In the genomic region with DNA sequence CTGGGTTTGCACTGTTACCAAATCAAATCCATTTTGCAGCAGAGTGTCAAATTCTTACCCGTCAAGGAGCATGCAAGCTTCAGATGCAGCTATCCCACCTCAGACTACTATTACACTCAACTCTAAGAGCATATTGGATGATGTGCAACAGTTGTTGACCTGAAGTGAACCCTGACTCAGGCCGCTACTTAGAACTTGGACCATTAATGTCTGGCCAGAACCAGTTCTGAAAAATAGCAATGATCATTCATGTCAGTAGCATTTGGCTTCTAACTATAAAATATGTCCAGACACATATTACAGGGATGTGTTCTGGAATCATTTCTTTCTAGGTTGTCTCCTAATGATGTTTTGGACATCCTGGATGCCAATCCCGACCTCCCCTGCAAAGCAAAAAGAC, we compare ENCODE assay signal across 16 cellular contexts.
DNase-seq lines count a peak whose midpoint lies in the region; ATAC-seq and TF ChIP-seq lines count a peak whose summit lies in the region.
"Had no signal": no experiment of that assay in that cellular context is flagged by ENCODE, and none has a peak within 500 bp of the region (broad histone marks: within the 10 kb centered on the region; RNA-seq: fewer than 3 reads in every experiment).

No MANE protein-coding gene starts in this region.

- no peak overlapping the region for H3K4me3 Mint-ChIP-seq in nephron progenitor cell
- H3K4me3 Mint-ChIP-seq: GM23338 had no signal

- H3K4me1 Mint-ChIP-seq in nephron progenitor cell = peaks cover 17% of the 10 kb centered on the region

- no peak overlapping the region for H3K4me3 ChIP-seq in GM23248
- no peak overlapping the region for H3K4me3 ChIP-seq in fibroblast of mammary gland (ENCODE audit: control insufficient read depth, low read depth, low read length)
- no peak overlapping the region for H3K4me3 ChIP-seq in skeletal muscle tissue (ENCODE audit: low read length in 3 of 3)
- H3K4me3 ChIP-seq: A549, GM23338 had no signal

- in situ Hi-C loops in GM23248 (cut with MboI) = no loop called here

- no peak for TF ChIP-seq CTCF in fibroblast of mammary gland (conservative IDR thresholded peaks at IDR 0.05; ENCODE audit: control insufficient read depth, insufficient read depth, low read depth, low read length)
- no peak for TF ChIP-seq CTCF in nephron progenitor cell (IDR thresholded peaks at IDR 0.05)

- H3K4me1 ChIP-seq in GM23248 (ENCODE audit: insufficient read depth) = peaks cover 9% of the 10 kb centered on the region
- peaks cover 8 to 20% (median 11%) of the 10 kb centered on the region in 3 donors for H3K4me1 ChIP-seq in skeletal muscle tissue (ENCODE audit: control insufficient read depth in 3 of 3, insufficient read depth in 3 of 3, low read length in 3 of 3)

- no peaks in the 10 kb centered on the region for H3K79me2 ChIP-seq in GM23248 (ENCODE audit: insufficient read depth)

- no peak overlapping the region for H3K4me2 ChIP-seq in GM23248 (ENCODE audit: unreplicated experiment)
- H3K4me2 ChIP-seq: A549, GM23338 had no signal

- no peaks in the 10 kb centered on the region for H3K27me3 ChIP-seq in GM23248 (replicated peaks; ENCODE audit: insufficient read depth)
- no peaks in the 10 kb centered on the region for H3K27me3 ChIP-seq in skeletal muscle tissue (ENCODE audit: control insufficient read depth in 3 of 3, insufficient read depth in 3 of 3, low read length in 3 of 3)

- peaks cover 4% of the 10 kb centered on the region for H3K9me3 Mint-ChIP-seq in nephron progenitor cell
- H3K9me3 Mint-ChIP-seq: GM23338 had no signal

- DNase-seq in GM23248 = peak; percentile 43
- peak; percentile 66 for DNase-seq in fibroblast of mammary gland (ENCODE audit: low read depth)
- DNase-seq in left lobe of liver (ENCODE audit: low spot score) = no peak
- no peak for DNase-seq in nephron progenitor cell
- no peak for DNase-seq in NCI-H146 (lab: John Stamatoyannopoulos, UW)
- no peak for DNase-seq in Kasumi-1 (lab: John Stamatoyannopoulos, UW)
- DNase-seq: DND-41, NCI-H2227 treated with DMSO at 0.1 percent for 48 hours, NCI-H524 treated with DMSO at 0.1 percent for 48 hours had no signal

- H3K36me3 ChIP-seq in GM23248 (ENCODE audit: low read depth) = no peaks in the 10 kb centered on the region
- no peaks in the 10 kb centered on the region for H3K36me3 ChIP-seq in skeletal muscle tissue (ENCODE audit: control insufficient read depth in 3 of 3, insufficient read depth in 3 of 3, low read length in 3 of 3)

- H3K9me2 ChIP-seq in GM23248 (ENCODE audit: insufficient read depth) = no peaks in the 10 kb centered on the region

- peaks cover 94% of the 10 kb centered on the region for H3K27me3 Mint-ChIP-seq in nephron progenitor cell (ENCODE audit: low read depth, poor library complexity)

- peak; percentile 25 for ATAC-seq in left lobe of liver
- ATAC-seq in GM21576 (IDR thresholded peaks at IDR 0.05; ENCODE audit: unreplicated experiment) = no peak
- ATAC-seq: A549, GM23338, HCT116, Panc1 had no signal

- no peak overlapping the region for H3K27ac Mint-ChIP-seq in nephron progenitor cell
- H3K27ac Mint-ChIP-seq: GM23338 had no signal

- no peaks in the 10 kb centered on the region for H3K36me3 Mint-ChIP-seq in nephron progenitor cell (ENCODE audit: low read depth)

- 37 to 42% methylated on average over 3 of the region's 3 CpGs for WGBS in GM23248 (ENCODE audit: low coverage in 1 of 2, low lambda C conversion rate in 2 of 2, missing lambda C conversion rate in 2 of 2), 2 experiments

- no peaks in the 10 kb centered on the region for H4K20me1 ChIP-seq in GM23248 (ENCODE audit: insufficient read depth)

- H3K9me3 ChIP-seq in GM23248 (ENCODE audit: low read depth) (no peaks in the 10 kb centered on the region), skeletal muscle tissue (ENCODE audit: control insufficient read depth in 3 of 3, low read length in 3 of 3) (no peaks in the 10 kb centered on the region)

- H3K27ac ChIP-seq in GM23248 (no peak overlapping the region), skeletal muscle tissue (ENCODE audit: low read depth, low read length) (peak overlapping the region; percentile 32)
- H3K27ac ChIP-seq: A549, C4-2B had no signal

- H2AFZ ChIP-seq in GM23248 = no peak overlapping the region
- H2AFZ ChIP-seq: GM23338 had no signal

- H3K9ac ChIP-seq in GM23248 = no peak overlapping the region
- H3K9ac ChIP-seq in skeletal muscle tissue (ENCODE audit: low read depth in 1 of 3, low read length in 3 of 3) = no peak overlapping the region

- H3F3A ChIP-seq in GM23248 (ENCODE audit: insufficient read depth) = no peaks in the 10 kb centered on the region

Comparison
In these comparisons a context has a peak if more than half of its experiments do, and no peak if none do; other contexts are left out.
1. DNase-seq: peak in GM23248 (single experiment) and fibroblast of mammary gland (single experiment); none in left lobe of liver (single experiment), nephron progenitor cell (single experiment), NCI-H146 (single experiment) and Kasumi-1 (0 of 2).